1 cellular context compared by ENCODE assay signal in genomic region chr17:36951390-36951789, GRCh38.
TF ChIP-seq lines count a peak whose summit lies in the region.

No MANE protein-coding gene starts in this region.

TF ChIP-seq in K562, 482 proteins besides CTCF, POLR2A, EP300 and RAD21 (continues in another document):
- TF ChIP-seq PYGO2 (tag; IDR thresholded peaks at IDR 0.05) = no peak
- no peak for TF ChIP-seq TFE3 (CRISPR knock-in tag; IDR thresholded peaks at IDR 0.05)
- no peak for TF ChIP-seq RBBP5 (IDR thresholded peaks at IDR 0.05; ENCODE audit: borderline replicate concordance, insufficient read depth, low read length, poor library complexity, severe bottlenecking)
- no peak for TF ChIP-seq ATF4 (CRISPR knock-in tag; IDR thresholded peaks at IDR 0.05)
- TF ChIP-seq ESRRA (IDR thresholded peaks at IDR 0.05; ENCODE audit: borderline replicate concordance, low read depth) = peak; percentile 74; the same call in 1 of the 2 replicates
- no peak for TF ChIP-seq HBP1 (CRISPR knock-in tag; IDR thresholded peaks at IDR 0.05)
- TF ChIP-seq MTA1 (IDR thresholded peaks at IDR 0.05; ENCODE audit: borderline replicate concordance) = no peak
- TF ChIP-seq SMAD1 (IDR thresholded peaks at IDR 0.05; ENCODE audit: low read depth, low read length, partially characterized antibody) = no peak
- no peak for TF ChIP-seq BRD9 (IDR thresholded peaks at IDR 0.05; ENCODE audit: low read depth, partially characterized antibody)
- no peak for TF ChIP-seq FOSL1 (tag; conservative IDR thresholded peaks at IDR 0.05)
- no peak for TF ChIP-seq SOX6 (IDR thresholded peaks at IDR 0.05)
- no peak for TF ChIP-seq LEF1 (IDR thresholded peaks at IDR 0.05)
- TF ChIP-seq ZNF57 (CRISPR knock-in tag; IDR thresholded peaks at IDR 0.05) = no peak
- TF ChIP-seq MAZ (CRISPR knock-in tag; conservative IDR thresholded peaks at IDR 0.05 in 1 of 2, IDR thresholded peaks at IDR 0.05 in 1 of 2) = no peak
- TF ChIP-seq ZBTB8A (IDR thresholded peaks at IDR 0.05; ENCODE audit: partially characterized antibody) = no peak
- TF ChIP-seq ARNT (IDR thresholded peaks at IDR 0.05) = no peak
- no peak for TF ChIP-seq ZNF639 (CRISPR knock-in tag; conservative IDR thresholded peaks at IDR 0.05 in 1 of 2, IDR thresholded peaks at IDR 0.05 in 1 of 2)
- TF ChIP-seq E4F1 (CRISPR knock-in tag; IDR thresholded peaks at IDR 0.05; ENCODE audit: borderline replicate concordance) = no peak
- TF ChIP-seq RBM25 (IDR thresholded peaks at IDR 0.05; ENCODE audit: low read depth, low read length, severe bottlenecking) = peak; percentile 94
- TF ChIP-seq RUNX1 (IDR thresholded peaks at IDR 0.05; ENCODE audit: low read depth) = no peak
- TF ChIP-seq ZBTB34 (CRISPR knock-in tag; IDR thresholded peaks at IDR 0.05) = no peak
- no peak for TF ChIP-seq MTF1 (CRISPR knock-in tag; IDR thresholded peaks at IDR 0.05; ENCODE audit: borderline replicate concordance)
- no peak for TF ChIP-seq CEBPZ (IDR thresholded peaks at IDR 0.05; ENCODE audit: borderline replicate concordance, low read depth, low read length)
- TF ChIP-seq HOMEZ (CRISPR knock-in tag; IDR thresholded peaks at IDR 0.05) = no peak
- TF ChIP-seq, protein P1, sequence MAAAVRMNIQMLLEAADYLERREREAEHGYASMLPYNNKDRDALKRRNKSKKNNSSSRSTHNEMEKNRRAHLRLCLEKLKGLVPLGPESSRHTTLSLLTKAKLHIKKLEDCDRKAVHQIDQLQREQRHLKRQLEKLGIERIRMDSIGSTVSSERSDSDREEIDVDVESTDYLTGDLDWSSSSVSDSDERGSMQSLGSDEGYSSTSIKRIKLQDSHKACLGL (CRISPR knock-in tag; IDR thresholded peaks at IDR 0.05; ENCODE audit: borderline replicate concordance, poor library complexity, severe bottlenecking) = no peak
- no peak for TF ChIP-seq HDAC1 (IDR thresholded peaks at IDR 0.05)
- TF ChIP-seq, protein P2, sequence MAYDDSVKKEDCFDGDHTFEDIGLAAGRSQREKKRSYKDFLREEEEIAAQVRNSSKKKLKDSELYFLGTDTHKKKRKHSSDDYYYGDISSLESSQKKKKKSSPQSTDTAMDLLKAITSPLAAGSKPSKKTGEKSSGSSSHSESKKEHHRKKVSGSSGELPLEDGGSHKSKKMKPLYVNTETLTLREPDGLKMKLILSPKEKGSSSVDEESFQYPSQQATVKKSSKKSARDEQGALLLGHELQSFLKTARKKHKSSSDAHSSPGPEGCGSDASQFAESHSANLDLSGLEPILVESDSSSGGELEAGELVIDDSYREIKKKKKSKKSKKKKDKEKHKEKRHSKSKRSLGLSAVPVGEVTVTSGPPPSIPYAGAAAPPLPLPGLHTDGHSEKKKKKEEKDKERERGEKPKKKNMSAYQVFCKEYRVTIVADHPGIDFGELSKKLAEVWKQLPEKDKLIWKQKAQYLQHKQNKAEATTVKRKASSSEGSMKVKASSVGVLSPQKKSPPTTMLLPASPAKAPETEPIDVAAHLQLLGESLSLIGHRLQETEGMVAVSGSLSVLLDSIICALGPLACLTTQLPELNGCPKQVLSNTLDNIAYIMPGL (CRISPR knock-in tag; IDR thresholded peaks at IDR 0.05) = no peak
- no peak for TF ChIP-seq CXXC5 (CRISPR knock-in tag; IDR thresholded peaks at IDR 0.05)
- TF ChIP-seq RBM17 (IDR thresholded peaks at IDR 0.05; ENCODE audit: borderline replicate concordance, low read depth, low read length) = no peak
- TF ChIP-seq SRSF7 (optimal IDR thresholded peaks at IDR 0.05; ENCODE audit: low read depth, low read length) = no peak
- TF ChIP-seq THRAP3 (IDR thresholded peaks at IDR 0.05; ENCODE audit: borderline replicate concordance) = no peak
- no peak for TF ChIP-seq HNRNPH1 (optimal IDR thresholded peaks at IDR 0.05; ENCODE audit: low read depth, low read length)
- no peak for TF ChIP-seq SIN3B (IDR thresholded peaks at IDR 0.05; ENCODE audit: low read depth)
- no peak for TF ChIP-seq TAF1 (IDR thresholded peaks at IDR 0.05; ENCODE audit: control insufficient read depth, extremely low read depth, insufficient read depth, low read length, severe bottlenecking)
- TF ChIP-seq IRF9 (tag; IDR thresholded peaks at IDR 0.05) = no peak
- no peak for TF ChIP-seq CCNT2 (IDR thresholded peaks at IDR 0.05; ENCODE audit: borderline replicate concordance, extremely low read depth, insufficient read length, low read depth, low read length)
- no peak for TF ChIP-seq THAP12 (CRISPR knock-in tag; IDR thresholded peaks at IDR 0.05)
- TF ChIP-seq MLX (CRISPR knock-in tag; conservative IDR thresholded peaks at IDR 0.05) = no peak
